Comparison of ENCODE assay signal across 1 cellular context in the genomic region with DNA sequence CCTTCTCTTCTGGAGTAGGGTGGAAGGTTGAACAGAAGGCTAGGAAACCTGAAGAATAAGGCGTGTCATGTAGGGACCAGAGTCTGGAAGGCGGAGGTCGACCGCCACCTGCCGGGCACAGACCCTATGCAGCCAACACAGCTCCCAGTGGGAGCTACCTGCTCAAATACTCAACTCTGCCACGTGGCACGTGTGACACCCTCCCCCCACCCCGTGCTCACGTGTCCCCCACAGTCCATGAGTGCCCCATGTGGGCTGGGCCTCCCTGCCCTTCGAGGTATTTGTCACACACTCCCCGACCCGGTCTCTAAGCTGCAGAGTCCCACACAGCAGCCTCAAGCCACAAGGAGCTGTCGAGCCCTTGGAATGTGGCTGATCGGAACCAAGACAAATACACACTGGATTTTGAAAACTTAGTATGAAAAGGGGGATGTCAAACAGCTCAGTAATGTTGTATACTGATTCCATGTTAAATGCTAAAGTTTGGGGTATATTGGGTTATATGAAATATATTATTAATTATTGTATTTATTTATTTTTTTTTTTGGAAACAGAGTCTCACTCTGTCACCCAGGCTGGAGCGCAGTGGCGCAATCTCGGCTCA.
A peak's percentile ranks its signal among the peaks of the same experiment; 100 is the strongest.
TF ChIP-seq lines count a peak whose summit lies in the region.

No MANE protein-coding gene starts in this region.

TF ChIP-seq in HepG2, 621 proteins besides CTCF, POLR2A, EP300 and RAD21 (continued from another document and continues in another):
- TF ChIP-seq ARNTL (CRISPR knock-in tag; IDR thresholded peaks at IDR 0.05) (peak; percentile 96), ZNF572 (CRISPR knock-in tag; IDR thresholded peaks at IDR 0.05) (peak; percentile 58; the same call in 1 of the 2 replicates), REPIN1 (CRISPR knock-in tag; IDR thresholded peaks at IDR 0.05; ENCODE audit: borderline replicate concordance, low read depth) (peak; percentile 87), CHD4 (IDR thresholded peaks at IDR 0.05; ENCODE audit: borderline replicate concordance, low read length) (no peak; the same call in 1 of the 2 replicates), RXRA (CRISPR knock-in tag; IDR thresholded peaks at IDR 0.05) (peak; percentile 79), ETV5 (CRISPR knock-in tag; IDR thresholded peaks at IDR 0.05; ENCODE audit: borderline replicate concordance) (peak; percentile 54), ZNF570 (CRISPR knock-in tag; IDR thresholded peaks at IDR 0.05; ENCODE audit: borderline replicate concordance) (peak; percentile 61; the same call in 1 of the 2 replicates), ATM (IDR thresholded peaks at IDR 0.05; ENCODE audit: borderline replicate concordance) (no peak), SOX13 (IDR thresholded peaks at IDR 0.05) (no peak), SOX13 (CRISPR knock-in tag; conservative IDR thresholded peaks at IDR 0.05 in 1 of 2, IDR thresholded peaks at IDR 0.05 in 1 of 2) (peak in 1 of 2 experiments; percentile 65; a peak in 1 of 4 replicates), RELA (CRISPR knock-in tag; IDR thresholded peaks at IDR 0.05) (no peak), NONO (IDR thresholded peaks at IDR 0.05) (no peak), NONO (CRISPR knock-in tag; conservative IDR thresholded peaks at IDR 0.05) (peak; percentile 60; the same call in 1 of the 2 replicates), HOXA7 (CRISPR knock-in tag; IDR thresholded peaks at IDR 0.05) (no peak), ZBTB3 (CRISPR knock-in tag; IDR thresholded peaks at IDR 0.05; ENCODE audit: borderline replicate concordance, low read depth) (no peak), ZNF350 (CRISPR knock-in tag; IDR thresholded peaks at IDR 0.05; ENCODE audit: borderline replicate concordance, low read depth) (0 out of 2 replicates have a peak, but pooled peaks have one; percentile 14), HOXA5 (CRISPR knock-in tag; IDR thresholded peaks at IDR 0.05) (peak; percentile 72; the same call in 1 of the 2 replicates), KLF9 (CRISPR knock-in tag; IDR thresholded peaks at IDR 0.05; ENCODE audit: low read depth) (no peak), KLF16 (CRISPR knock-in tag; IDR thresholded peaks at IDR 0.05) (peak in 1 of 2 experiments; percentile 59; a peak in 1 of 4 replicates), ZNF180 (CRISPR knock-in tag; IDR thresholded peaks at IDR 0.05; ENCODE audit: borderline replicate concordance, low read depth) (no peak), ZFYVE20 (CRISPR knock-in tag; IDR thresholded peaks at IDR 0.05; ENCODE audit: borderline replicate concordance, low read depth) (no peak), ZNF883 (CRISPR knock-in tag; IDR thresholded peaks at IDR 0.05; ENCODE audit: not compliant biosample characterization) (peak; percentile 81), MED1 (CRISPR knock-in tag; IDR thresholded peaks at IDR 0.05) (peak; percentile 47; the same call in 1 of the 2 replicates), ZNF343 (CRISPR knock-in tag; IDR thresholded peaks at IDR 0.05) (no peak), NR2F2 (IDR thresholded peaks at IDR 0.05; ENCODE audit: borderline replicate concordance, low read depth) (no peak; the same call in 1 of the 2 replicates), CC2D1A (CRISPR knock-in tag; IDR thresholded peaks at IDR 0.05) (no peak), ZNF598 (CRISPR knock-in tag; IDR thresholded peaks at IDR 0.05; ENCODE audit: borderline replicate concordance) (no peak), ZNF251 (CRISPR knock-in tag; IDR thresholded peaks at IDR 0.05) (peak; percentile 68; the same call in 1 of the 2 replicates), SMAD1 (CRISPR knock-in tag; IDR thresholded peaks at IDR 0.05; ENCODE audit: borderline replicate concordance, low read depth) (no peak), ZNF207 (IDR thresholded peaks at IDR 0.05; ENCODE audit: borderline replicate concordance) (no peak), KDM6A (CRISPR knock-in tag; IDR thresholded peaks at IDR 0.05; ENCODE audit: low read depth) (no peak), SPEN (CRISPR knock-in tag; IDR thresholded peaks at IDR 0.05; ENCODE audit: low read depth) (peak; percentile 63; the same call in 1 of the 2 replicates), ZNF577 (CRISPR knock-in tag; IDR thresholded peaks at IDR 0.05; ENCODE audit: borderline replicate concordance, low read depth) (no peak)
- TF ChIP-seq, protein P1, sequence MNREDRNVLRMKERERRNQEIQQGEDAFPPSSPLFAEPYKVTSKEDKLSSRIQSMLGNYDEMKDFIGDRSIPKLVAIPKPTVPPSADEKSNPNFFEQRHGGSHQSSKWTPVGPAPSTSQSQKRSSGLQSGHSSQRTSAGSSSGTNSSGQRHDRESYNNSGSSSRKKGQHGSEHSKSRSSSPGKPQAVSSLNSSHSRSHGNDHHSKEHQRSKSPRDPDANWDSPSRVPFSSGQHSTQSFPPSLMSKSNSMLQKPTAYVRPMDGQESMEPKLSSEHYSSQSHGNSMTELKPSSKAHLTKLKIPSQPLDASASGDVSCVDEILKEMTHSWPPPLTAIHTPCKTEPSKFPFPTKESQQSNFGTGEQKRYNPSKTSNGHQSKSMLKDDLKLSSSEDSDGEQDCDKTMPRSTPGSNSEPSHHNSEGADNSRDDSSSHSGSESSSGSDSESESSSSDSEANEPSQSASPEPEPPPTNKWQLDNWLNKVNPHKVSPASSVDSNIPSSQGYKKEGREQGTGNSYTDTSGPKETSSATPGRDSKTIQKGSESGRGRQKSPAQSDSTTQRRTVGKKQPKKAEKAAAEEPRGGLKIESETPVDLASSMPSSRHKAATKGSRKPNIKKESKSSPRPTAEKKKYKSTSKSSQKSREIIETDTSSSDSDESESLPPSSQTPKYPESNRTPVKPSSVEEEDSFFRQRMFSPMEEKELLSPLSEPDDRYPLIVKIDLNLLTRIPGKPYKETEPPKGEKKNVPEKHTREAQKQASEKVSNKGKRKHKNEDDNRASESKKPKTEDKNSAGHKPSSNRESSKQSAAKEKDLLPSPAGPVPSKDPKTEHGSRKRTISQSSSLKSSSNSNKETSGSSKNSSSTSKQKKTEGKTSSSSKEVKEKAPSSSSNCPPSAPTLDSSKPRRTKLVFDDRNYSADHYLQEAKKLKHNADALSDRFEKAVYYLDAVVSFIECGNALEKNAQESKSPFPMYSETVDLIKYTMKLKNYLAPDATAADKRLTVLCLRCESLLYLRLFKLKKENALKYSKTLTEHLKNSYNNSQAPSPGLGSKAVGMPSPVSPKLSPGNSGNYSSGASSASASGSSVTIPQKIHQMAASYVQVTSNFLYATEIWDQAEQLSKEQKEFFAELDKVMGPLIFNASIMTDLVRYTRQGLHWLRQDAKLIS (CRISPR knock-in tag; IDR thresholded peaks at IDR 0.05) = peak; percentile 47; the same call in 1 of the 2 replicates
- TF ChIP-seq, protein P2, sequence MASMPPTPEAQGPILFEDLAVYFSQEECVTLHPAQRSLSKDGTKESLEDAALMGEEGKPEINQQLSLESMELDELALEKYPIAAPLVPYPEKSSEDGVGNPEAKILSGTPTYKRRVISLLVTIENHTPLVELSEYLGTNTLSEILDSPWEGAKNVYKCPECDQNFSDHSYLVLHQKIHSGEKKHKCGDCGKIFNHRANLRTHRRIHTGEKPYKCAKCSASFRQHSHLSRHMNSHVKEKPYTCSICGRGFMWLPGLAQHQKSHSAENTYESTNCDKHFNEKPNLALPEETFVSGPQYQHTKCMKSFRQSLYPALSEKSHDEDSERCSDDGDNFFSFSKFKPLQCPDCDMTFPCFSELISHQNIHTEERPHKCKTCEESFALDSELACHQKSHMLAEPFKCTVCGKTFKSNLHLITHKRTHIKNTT (CRISPR knock-in tag; IDR thresholded peaks at IDR 0.05) = no peak
- TF ChIP-seq, protein P3, sequence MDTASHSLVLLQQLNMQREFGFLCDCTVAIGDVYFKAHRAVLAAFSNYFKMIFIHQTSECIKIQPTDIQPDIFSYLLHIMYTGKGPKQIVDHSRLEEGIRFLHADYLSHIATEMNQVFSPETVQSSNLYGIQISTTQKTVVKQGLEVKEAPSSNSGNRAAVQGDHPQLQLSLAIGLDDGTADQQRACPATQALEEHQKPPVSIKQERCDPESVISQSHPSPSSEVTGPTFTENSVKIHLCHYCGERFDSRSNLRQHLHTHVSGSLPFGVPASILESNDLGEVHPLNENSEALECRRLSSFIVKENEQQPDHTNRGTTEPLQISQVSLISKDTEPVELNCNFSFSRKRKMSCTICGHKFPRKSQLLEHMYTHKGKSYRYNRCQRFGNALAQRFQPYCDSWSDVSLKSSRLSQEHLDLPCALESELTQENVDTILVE (CRISPR knock-in tag; IDR thresholded peaks at IDR 0.05) = peak; percentile 84
- TF ChIP-seq, protein P4, sequence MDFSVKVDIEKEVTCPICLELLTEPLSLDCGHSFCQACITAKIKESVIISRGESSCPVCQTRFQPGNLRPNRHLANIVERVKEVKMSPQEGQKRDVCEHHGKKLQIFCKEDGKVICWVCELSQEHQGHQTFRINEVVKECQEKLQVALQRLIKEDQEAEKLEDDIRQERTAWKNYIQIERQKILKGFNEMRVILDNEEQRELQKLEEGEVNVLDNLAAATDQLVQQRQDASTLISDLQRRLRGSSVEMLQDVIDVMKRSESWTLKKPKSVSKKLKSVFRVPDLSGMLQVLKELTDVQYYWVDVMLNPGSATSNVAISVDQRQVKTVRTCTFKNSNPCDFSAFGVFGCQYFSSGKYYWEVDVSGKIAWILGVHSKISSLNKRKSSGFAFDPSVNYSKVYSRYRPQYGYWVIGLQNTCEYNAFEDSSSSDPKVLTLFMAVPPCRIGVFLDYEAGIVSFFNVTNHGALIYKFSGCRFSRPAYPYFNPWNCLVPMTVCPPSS (IDR thresholded peaks at IDR 0.05) = no peak
- TF ChIP-seq, protein P5, sequence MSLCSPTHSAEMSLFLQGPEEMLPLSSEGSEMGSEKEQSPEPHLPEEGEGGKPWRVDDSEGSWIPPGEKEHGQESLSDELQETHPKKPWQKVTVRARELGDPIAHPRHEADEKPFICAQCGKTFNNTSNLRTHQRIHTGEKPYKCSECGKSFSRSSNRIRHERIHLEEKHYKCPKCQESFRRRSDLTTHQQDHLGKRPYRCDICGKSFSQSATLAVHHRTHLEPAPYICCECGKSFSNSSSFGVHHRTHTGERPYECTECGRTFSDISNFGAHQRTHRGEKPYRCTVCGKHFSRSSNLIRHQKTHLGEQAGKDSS (CRISPR knock-in tag; IDR thresholded peaks at IDR 0.05; ENCODE audit: borderline replicate concordance, low read depth) = no peak
- TF ChIP-seq, protein P6, sequence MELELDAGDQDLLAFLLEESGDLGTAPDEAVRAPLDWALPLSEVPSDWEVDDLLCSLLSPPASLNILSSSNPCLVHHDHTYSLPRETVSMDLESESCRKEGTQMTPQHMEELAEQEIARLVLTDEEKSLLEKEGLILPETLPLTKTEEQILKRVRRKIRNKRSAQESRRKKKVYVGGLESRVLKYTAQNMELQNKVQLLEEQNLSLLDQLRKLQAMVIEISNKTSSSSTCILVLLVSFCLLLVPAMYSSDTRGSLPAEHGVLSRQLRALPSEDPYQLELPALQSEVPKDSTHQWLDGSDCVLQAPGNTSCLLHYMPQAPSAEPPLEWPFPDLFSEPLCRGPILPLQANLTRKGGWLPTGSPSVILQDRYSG (CRISPR knock-in tag; IDR thresholded peaks at IDR 0.05) = no peak
- TF ChIP-seq, protein P7, sequence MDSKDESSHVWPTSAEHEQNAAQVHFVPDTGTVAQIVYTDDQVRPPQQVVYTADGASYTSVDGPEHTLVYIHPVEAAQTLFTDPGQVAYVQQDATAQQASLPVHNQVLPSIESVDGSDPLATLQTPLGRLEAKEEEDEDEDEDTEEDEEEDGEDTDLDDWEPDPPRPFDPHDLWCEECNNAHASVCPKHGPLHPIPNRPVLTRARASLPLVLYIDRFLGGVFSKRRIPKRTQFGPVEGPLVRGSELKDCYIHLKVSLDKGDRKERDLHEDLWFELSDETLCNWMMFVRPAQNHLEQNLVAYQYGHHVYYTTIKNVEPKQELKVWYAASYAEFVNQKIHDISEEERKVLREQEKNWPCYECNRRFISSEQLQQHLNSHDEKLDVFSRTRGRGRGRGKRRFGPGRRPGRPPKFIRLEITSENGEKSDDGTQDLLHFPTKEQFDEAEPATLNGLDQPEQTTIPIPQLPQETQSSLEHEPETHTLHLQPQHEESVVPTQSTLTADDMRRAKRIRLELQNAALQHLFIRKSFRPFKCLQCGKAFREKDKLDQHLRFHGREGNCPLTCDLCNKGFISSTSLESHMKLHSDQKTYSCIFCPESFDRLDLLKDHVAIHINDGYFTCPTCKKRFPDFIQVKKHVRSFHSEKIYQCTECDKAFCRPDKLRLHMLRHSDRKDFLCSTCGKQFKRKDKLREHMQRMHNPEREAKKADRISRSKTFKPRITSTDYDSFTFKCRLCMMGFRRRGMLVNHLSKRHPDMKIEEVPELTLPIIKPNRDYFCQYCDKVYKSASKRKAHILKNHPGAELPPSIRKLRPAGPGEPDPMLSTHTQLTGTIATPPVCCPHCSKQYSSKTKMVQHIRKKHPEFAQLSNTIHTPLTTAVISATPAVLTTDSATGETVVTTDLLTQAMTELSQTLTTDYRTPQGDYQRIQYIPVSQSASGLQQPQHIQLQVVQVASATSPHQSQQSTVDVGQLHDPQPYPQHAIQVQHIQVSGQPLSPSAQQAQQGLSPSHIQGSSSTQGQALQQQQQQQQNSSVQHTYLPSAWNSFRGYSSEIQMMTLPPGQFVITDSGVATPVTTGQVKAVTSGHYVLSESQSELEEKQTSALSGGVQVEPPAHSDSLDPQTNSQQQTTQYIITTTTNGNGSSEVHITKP (CRISPR knock-in tag; IDR thresholded peaks at IDR 0.05; ENCODE audit: low read depth) = peak; percentile 38; the same call in 1 of the 2 replicates
- TF ChIP-seq, protein P8, sequence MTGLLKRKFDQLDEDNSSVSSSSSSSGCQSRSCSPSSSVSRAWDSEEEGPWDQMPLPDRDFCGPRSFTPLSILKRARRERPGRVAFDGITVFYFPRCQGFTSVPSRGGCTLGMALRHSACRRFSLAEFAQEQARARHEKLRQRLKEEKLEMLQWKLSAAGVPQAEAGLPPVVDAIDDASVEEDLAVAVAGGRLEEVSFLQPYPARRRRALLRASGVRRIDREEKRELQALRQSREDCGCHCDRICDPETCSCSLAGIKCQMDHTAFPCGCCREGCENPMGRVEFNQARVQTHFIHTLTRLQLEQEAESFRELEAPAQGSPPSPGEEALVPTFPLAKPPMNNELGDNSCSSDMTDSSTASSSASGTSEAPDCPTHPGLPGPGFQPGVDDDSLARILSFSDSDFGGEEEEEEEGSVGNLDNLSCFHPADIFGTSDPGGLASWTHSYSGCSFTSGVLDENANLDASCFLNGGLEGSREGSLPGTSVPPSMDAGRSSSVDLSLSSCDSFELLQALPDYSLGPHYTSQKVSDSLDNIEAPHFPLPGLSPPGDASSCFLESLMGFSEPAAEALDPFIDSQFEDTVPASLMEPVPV (CRISPR knock-in tag; IDR thresholded peaks at IDR 0.05) = peak; percentile 75; the same call in 1 of the 2 replicates
- TF ChIP-seq, protein P9, sequence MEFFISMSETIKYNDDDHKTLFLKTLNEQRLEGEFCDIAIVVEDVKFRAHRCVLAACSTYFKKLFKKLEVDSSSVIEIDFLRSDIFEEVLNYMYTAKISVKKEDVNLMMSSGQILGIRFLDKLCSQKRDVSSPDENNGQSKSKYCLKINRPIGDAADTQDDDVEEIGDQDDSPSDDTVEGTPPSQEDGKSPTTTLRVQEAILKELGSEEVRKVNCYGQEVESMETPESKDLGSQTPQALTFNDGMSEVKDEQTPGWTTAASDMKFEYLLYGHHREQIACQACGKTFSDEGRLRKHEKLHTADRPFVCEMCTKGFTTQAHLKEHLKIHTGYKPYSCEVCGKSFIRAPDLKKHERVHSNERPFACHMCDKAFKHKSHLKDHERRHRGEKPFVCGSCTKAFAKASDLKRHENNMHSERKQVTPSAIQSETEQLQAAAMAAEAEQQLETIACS (CRISPR knock-in tag; IDR thresholded peaks at IDR 0.05) = no peak
- TF ChIP-seq, protein P10, sequence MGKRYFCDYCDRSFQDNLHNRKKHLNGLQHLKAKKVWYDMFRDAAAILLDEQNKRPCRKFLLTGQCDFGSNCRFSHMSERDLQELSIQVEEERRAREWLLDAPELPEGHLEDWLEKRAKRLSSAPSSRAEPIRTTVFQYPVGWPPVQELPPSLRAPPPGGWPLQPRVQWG (CRISPR knock-in tag; IDR thresholded peaks at IDR 0.05; ENCODE audit: borderline replicate concordance, low read depth) = no peak
